Comparison of ENCODE assay signal across 6 cellular contexts in the genomic region with DNA sequence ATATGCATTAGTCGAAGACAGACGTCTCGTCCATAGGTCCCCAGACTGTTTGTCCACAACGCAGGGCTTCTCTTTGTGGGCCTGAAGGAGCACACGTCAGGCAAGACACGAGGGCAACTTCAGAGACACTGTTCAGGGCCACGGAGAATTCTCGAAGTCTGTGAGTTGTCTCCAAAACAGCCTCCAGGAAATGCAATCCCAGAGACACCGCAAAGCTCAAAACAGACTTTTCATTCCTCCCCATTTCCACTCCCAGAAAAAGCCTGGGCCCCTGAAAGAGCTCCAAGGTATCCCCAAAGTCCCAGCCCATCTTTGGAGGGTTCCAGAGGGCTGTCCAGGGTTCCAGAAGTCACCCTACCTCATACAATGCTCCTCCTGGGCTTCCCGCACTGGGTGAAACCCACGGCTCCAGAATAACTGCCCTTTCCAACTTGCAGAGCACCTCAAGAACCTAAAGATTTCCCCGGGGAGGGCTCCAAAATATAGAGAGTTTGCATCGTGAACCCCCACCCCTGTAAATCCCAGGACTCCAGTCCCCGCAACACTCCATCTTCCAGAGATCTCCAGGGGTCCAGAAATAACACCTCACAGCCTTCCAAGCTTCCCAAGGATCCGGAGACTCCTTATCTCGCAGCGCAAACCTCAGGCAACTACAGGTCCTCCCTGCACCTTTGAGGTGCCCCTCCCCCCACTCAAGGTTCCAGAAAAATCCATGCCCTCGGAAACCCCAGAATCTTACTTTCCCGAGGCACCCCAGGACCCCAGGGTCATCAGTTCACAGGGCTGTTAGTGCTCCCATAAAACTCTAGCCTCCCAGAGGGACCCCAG. TPM values are rescaled to one million over a fixed set of nuclear protein-coding genes. Genes with fewer than 3 reads are reported as not detected.
DNase-seq lines count a peak whose midpoint lies in the region; ATAC-seq and TF ChIP-seq lines count a peak whose summit lies in the region.

No MANE protein-coding gene starts in this region.

- no peaks in the 10 kb centered on the region for H3K9me2 ChIP-seq in neural cell (ENCODE audit: insufficient read depth, low read length)

- TF ChIP-seq EP300 in neural cell (conservative IDR thresholded peaks at IDR 0.05; ENCODE audit: poor library complexity, severe bottlenecking) = no peak

- in situ Hi-C loops in brain microvascular endothelial cell (cut with HindIII; ENCODE audit: low pct_ligation_motif_present, low sequenced_read_pairs) = no loop called here

- ATAC-seq in GM18870 (IDR thresholded peaks at IDR 0.05; ENCODE audit: unreplicated experiment) (no peak), GM19351 (IDR thresholded peaks at IDR 0.05; ENCODE audit: unreplicated experiment) (no peak)

- no peaks in the 10 kb centered on the region for H3F3A ChIP-seq in neural cell (ENCODE audit: insufficient read depth, low read length, poor library complexity, severe bottlenecking)

- peaks cover 6% of the 10 kb centered on the region for H3K79me2 ChIP-seq in neural cell (replicated peaks; ENCODE audit: insufficient read depth, low read length)

- no peak for TF ChIP-seq RAD21 in neural cell (conservative IDR thresholded peaks at IDR 0.05)

- TF ChIP-seq CTCF in brain microvascular endothelial cell (IDR thresholded peaks at IDR 0.05; ENCODE audit: low read depth, low read length, missing control alignments) = no peak
- no peak for TF ChIP-seq CTCF in neural cell (IDR thresholded peaks at IDR 0.05; ENCODE audit: poor library complexity, severe bottlenecking)

- no peaks in the 10 kb centered on the region for H3K9me3 ChIP-seq in neural cell (ENCODE audit: low read length)

- H3K27ac ChIP-seq in brain microvascular endothelial cell (peak overlapping the region; percentile 96), neural cell (ENCODE audit: low read length) (no peak overlapping the region)

- peak in 2 of 3 experiments; percentile 43 to 52 for DNase-seq in NCI-H1417 (lab: John Stamatoyannopoulos, UW)
- no peak for DNase-seq in NCI-H1417 treated with DMSO at 0.1 percent for 48 hours (lab: John Stamatoyannopoulos, UW)
- peak; percentile 45 for DNase-seq in brain microvascular endothelial cell

- H3K36me3 ChIP-seq in brain microvascular endothelial cell (replicated peaks) = peaks cover 42% of the 10 kb centered on the region
- no peaks in the 10 kb centered on the region for H3K36me3 ChIP-seq in neural cell (ENCODE audit: insufficient read depth, low read length)

- no peaks in the 10 kb centered on the region for H3K27me3 ChIP-seq in brain microvascular endothelial cell (replicated peaks)
- H3K27me3 ChIP-seq in neural cell (ENCODE audit: insufficient read depth, low read depth, low read length) = no peaks in the 10 kb centered on the region

- no peaks in the 10 kb centered on the region for H4K20me1 ChIP-seq in neural cell (ENCODE audit: insufficient read depth)

- no peak overlapping the region for H2AFZ ChIP-seq in neural cell (ENCODE audit: low read depth, low read length)

- H3K9ac ChIP-seq in neural cell (ENCODE audit: low read length) = peak overlapping the region; percentile 16

- H3K4me2 ChIP-seq in neural cell (ENCODE audit: low read length) = peak overlapping the region; percentile 68

- H3K4me3 ChIP-seq in brain microvascular endothelial cell (ENCODE audit: low read depth, low read length) (peak overlapping the region; percentile 2), neural cell (ENCODE audit: low read length) (peak overlapping the region; percentile 80)

TF ChIP-seq in neural cell, 6 proteins besides CTCF, POLR2A, EP300 and RAD21:
- TF ChIP-seq, protein P1, sequence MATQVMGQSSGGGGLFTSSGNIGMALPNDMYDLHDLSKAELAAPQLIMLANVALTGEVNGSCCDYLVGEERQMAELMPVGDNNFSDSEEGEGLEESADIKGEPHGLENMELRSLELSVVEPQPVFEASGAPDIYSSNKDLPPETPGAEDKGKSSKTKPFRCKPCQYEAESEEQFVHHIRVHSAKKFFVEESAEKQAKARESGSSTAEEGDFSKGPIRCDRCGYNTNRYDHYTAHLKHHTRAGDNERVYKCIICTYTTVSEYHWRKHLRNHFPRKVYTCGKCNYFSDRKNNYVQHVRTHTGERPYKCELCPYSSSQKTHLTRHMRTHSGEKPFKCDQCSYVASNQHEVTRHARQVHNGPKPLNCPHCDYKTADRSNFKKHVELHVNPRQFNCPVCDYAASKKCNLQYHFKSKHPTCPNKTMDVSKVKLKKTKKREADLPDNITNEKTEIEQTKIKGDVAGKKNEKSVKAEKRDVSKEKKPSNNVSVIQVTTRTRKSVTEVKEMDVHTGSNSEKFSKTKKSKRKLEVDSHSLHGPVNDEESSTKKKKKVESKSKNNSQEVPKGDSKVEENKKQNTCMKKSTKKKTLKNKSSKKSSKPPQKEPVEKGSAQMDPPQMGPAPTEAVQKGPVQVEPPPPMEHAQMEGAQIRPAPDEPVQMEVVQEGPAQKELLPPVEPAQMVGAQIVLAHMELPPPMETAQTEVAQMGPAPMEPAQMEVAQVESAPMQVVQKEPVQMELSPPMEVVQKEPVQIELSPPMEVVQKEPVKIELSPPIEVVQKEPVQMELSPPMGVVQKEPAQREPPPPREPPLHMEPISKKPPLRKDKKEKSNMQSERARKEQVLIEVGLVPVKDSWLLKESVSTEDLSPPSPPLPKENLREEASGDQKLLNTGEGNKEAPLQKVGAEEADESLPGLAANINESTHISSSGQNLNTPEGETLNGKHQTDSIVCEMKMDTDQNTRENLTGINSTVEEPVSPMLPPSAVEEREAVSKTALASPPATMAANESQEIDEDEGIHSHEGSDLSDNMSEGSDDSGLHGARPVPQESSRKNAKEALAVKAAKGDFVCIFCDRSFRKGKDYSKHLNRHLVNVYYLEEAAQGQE (IDR thresholded peaks at IDR 0.05; ENCODE audit: borderline replicate concordance) = no peak
- TF ChIP-seq MXI1 (conservative IDR thresholded peaks at IDR 0.05; ENCODE audit: poor library complexity, severe bottlenecking) (no peak), SMC3 (conservative IDR thresholded peaks at IDR 0.05; ENCODE audit: poor library complexity) (no peak), EZH2 (IDR thresholded peaks at IDR 0.05; ENCODE audit: borderline replicate concordance, insufficient read depth, low read length, poor library complexity, severe bottlenecking) (no peak), TAF1 (IDR thresholded peaks at IDR 0.05; ENCODE audit: low read depth) (no peak)

RNA-seq across cellular contexts. Expression of a gene that starts 0.7 kb away (rescaled TPM):
- 886 and 909 TPM in 2 replicates for polyA plus RNA-seq in neural cell
- 487 and 495 TPM in 2 replicates for polyA minus RNA-seq in neural cell

RNA-seq across cellular contexts. Expression of a gene that starts 9.7 kb away (rescaled TPM):
- 71.9 and 90.3 TPM in 2 replicates for polyA plus RNA-seq in neural cell
- polyA minus RNA-seq in neural cell = 17.4 and 20.2 TPM in 2 replicates

RNA-seq across cellular contexts. Expression of a gene that starts 28.7 kb away (rescaled TPM):
- polyA plus RNA-seq in neural cell = 12.9 and 25.7 TPM in 2 replicates
- 30.0 and 30.9 TPM in 2 replicates for polyA minus RNA-seq in neural cell

RNA-seq across cellular contexts. Expression of a gene that starts 29.3 kb away (rescaled TPM):
- 172 and 184 TPM in 2 replicates for polyA plus RNA-seq in neural cell
- polyA minus RNA-seq in neural cell = 114 and 118 TPM in 2 replicates

RNA-seq across cellular contexts. Expression of a gene that starts 30.9 kb away (rescaled TPM):
- polyA plus RNA-seq in neural cell = 1.4 and 4.8 TPM in 2 replicates
- polyA minus RNA-seq in neural cell = 0.81 TPM in 1 of 2 replicates, not detected in the other
